1 cellular context compared by ENCODE assay signal in genomic region chr10:97456686-97457065, GRCh38.
TF ChIP-seq lines count a peak whose summit lies in the region.

No MANE protein-coding gene starts in this region.

TF ChIP-seq in GM23338, 12 proteins besides CTCF, POLR2A, EP300 and RAD21:
- no peak for TF ChIP-seq JUNB (IDR thresholded peaks at IDR 0.05; ENCODE audit: unreplicated experiment)
- TF ChIP-seq NANOG (IDR thresholded peaks at IDR 0.05; ENCODE audit: borderline replicate concordance): no peak
- TF ChIP-seq POLR2AphosphoS5 (IDR thresholded peaks at IDR 0.05; ENCODE audit: low read depth): no peak
- no peak for TF ChIP-seq STAT1 (IDR thresholded peaks at IDR 0.05; ENCODE audit: unreplicated experiment)
- TF ChIP-seq ZNF114 (CRISPR knock-in tag; IDR thresholded peaks at IDR 0.05): no peak
- no peak for TF ChIP-seq ZNF331 (CRISPR knock-in tag; IDR thresholded peaks at IDR 0.05; ENCODE audit: low read depth)
- no peak for TF ChIP-seq EZH2 (IDR thresholded peaks at IDR 0.05; ENCODE audit: low read depth, unreplicated experiment)
- no peak for TF ChIP-seq REST (IDR thresholded peaks at IDR 0.05; ENCODE audit: unreplicated experiment)
- no peak for TF ChIP-seq CREB1 (CRISPR knock-in tag; IDR thresholded peaks at IDR 0.05; ENCODE audit: low read depth)
- no peak for TF ChIP-seq EZH2phosphoT487 (IDR thresholded peaks at IDR 0.05; ENCODE audit: unreplicated experiment)
- TF ChIP-seq, protein P1, sequence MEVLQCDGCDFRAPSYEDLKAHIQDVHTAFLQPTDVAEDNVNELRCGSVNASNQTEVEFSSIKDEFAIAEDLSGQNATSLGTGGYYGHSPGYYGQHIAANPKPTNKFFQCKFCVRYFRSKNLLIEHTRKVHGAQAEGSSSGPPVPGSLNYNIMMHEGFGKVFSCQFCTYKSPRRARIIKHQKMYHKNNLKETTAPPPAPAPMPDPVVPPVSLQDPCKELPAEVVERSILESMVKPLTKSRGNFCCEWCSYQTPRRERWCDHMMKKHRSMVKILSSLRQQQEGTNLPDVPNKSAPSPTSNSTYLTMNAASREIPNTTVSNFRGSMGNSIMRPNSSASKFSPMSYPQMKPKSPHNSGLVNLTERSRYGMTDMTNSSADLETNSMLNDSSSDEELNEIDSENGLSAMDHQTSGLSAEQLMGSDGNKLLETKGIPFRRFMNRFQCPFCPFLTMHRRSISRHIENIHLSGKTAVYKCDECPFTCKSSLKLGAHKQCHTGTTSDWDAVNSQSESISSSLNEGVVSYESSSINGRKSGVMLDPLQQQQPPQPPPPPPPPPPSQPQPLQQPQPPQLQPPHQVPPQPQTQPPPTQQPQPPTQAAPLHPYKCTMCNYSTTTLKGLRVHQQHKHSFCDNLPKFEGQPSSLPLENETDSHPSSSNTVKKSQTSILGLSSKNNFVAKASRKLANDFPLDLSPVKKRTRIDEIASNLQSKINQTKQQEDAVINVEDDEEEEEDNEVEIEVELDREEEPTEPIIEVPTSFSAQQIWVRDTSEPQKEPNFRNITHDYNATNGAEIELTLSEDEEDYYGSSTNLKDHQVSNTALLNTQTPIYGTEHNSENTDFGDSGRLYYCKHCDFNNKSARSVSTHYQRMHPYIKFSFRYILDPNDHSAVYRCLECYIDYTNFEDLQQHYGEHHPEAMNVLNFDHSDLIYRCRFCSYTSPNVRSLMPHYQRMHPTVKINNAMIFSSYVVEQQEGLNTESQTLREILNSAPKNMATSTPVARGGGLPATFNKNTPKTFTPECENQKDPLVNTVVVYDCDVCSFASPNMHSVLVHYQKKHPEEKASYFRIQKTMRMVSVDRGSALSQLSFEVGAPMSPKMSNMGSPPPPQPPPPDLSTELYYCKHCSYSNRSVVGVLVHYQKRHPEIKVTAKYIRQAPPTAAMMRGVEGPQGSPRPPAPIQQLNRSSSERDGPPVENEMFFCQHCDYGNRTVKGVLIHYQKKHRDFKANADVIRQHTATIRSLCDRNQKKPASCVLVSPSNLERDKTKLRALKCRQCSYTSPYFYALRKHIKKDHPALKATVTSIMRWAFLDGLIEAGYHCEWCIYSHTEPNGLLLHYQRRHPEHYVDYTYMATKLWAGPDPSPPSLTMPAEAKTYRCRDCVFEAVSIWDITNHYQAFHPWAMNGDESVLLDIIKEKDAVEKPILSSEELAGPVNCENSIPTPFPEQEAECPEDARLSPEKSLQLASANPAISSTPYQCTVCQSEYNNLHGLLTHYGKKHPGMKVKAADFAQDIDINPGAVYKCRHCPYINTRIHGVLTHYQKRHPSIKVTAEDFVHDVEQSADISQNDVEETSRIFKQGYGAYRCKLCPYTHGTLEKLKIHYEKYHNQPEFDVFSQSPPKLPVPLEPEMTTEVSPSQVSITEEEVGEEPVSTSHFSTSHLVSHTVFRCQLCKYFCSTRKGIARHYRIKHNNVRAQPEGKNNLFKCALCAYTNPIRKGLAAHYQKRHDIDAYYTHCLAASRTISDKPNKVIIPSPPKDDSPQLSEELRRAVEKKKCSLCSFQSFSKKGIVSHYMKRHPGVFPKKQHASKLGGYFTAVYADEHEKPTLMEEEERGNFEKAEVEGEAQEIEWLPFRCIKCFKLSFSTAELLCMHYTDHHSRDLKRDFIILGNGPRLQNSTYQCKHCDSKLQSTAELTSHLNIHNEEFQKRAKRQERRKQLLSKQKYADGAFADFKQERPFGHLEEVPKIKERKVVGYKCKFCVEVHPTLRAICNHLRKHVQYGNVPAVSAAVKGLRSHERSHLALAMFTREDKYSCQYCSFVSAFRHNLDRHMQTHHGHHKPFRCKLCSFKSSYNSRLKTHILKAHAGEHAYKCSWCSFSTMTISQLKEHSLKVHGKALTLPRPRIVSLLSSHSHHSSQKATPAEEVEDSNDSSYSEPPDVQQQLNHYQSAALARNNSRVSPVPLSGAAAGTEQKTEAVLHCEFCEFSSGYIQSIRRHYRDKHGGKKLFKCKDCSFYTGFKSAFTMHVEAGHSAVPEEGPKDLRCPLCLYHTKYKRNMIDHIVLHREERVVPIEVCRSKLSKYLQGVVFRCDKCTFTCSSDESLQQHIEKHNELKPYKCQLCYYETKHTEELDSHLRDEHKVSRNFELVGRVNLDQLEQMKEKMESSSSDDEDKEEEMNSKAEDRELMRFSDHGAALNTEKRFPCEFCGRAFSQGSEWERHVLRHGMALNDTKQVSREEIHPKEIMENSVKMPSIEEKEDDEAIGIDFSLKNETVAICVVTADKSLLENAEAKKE (CRISPR knock-in tag; IDR thresholded peaks at IDR 0.05): no peak
- TF ChIP-seq, protein P2, sequence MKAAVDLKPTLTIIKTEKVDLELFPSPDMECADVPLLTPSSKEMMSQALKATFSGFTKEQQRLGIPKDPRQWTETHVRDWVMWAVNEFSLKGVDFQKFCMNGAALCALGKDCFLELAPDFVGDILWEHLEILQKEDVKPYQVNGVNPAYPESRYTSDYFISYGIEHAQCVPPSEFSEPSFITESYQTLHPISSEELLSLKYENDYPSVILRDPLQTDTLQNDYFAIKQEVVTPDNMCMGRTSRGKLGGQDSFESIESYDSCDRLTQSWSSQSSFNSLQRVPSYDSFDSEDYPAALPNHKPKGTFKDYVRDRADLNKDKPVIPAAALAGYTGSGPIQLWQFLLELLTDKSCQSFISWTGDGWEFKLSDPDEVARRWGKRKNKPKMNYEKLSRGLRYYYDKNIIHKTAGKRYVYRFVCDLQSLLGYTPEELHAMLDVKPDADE (IDR thresholded peaks at IDR 0.05): no peak
